Comparison of ENCODE assay signal across 8 cellular contexts in genomic region chr9:100426532-100427365, GRCh38. TPM values are rescaled to one million over a fixed set of nuclear protein-coding genes. Genes with fewer than 3 reads are reported as not detected.
DNase-seq lines count a peak whose midpoint lies in the region; ATAC-seq and TF ChIP-seq lines count a peak whose summit lies in the region.

Gene MSANTD3, plus strand, starts transcription at chr9:100427143. Its CDS starts 14,796 bp downstream, at chr9:100441939.

- H3K4me1 Mint-ChIP-seq in Caco-2 (ENCODE audit: low read depth, unreplicated experiment), result peaks cover 37% of the 10 kb centered on the region

- intact Hi-C loops in Caco-2 (cut with micrococcal nuclease; ENCODE audit: unreplicated experiment), result loop anchor here (1.0 to 5.0 kb wide), 5 partner anchors 12 to 169 kb away; partner anchors contain the start of genes TEX10 and TMEFF1
- intact Hi-C loops in Panc1 (cut with micrococcal nuclease; ENCODE audit: unreplicated experiment), result loop anchor here (5.0 kb wide), 1 partner anchor 74 kb away; the partner anchor contains the start of gene TEX10

- peak within 1 kb of the TSS; percentile 96 for H3K4me2 ChIP-seq in neural cell (ENCODE audit: low read length)

- H3K27ac ChIP-seq in HL-60 (replicated peaks), result peak within 1 kb of the TSS; percentile 71
- peak within 1 kb of the TSS; percentile 94 for H3K27ac ChIP-seq in Panc1 (ENCODE audit: low read length)
- H3K27ac ChIP-seq in neural cell (ENCODE audit: low read length), result peak within 1 kb of the TSS; percentile 94
- H3K27ac ChIP-seq in substantia nigra (ENCODE audit: low read depth, low read length, poor library complexity, severe bottlenecking), result peak within 1 kb of the TSS; percentile 68

- peaks cover 40% of the 10 kb centered on the region for H3K79me2 ChIP-seq in neural cell (replicated peaks; ENCODE audit: insufficient read depth, low read length)

- H3K9me3 Mint-ChIP-seq in Caco-2 (ENCODE audit: unreplicated experiment), result no peaks in the 10 kb centered on the region

- H3K27me3 ChIP-seq in Caco-2 (replicated peaks; ENCODE audit: control insufficient read depth, insufficient read depth, low read length) (no peaks in the 10 kb centered on the region), HL-60 (ENCODE audit: insufficient read depth, poor library complexity, severe bottlenecking) (no peaks in the 10 kb centered on the region), Panc1 (ENCODE audit: control insufficient read depth, insufficient read depth, low read length) (no peaks in the 10 kb centered on the region), neural cell (ENCODE audit: insufficient read depth, low read depth, low read length) (no peaks in the 10 kb centered on the region)

- no peak for TF ChIP-seq CTCF in Caco-2 (IDR thresholded peaks at IDR 0.05; ENCODE audit: insufficient read depth in 1 of 2, low read depth in 1 of 2, low read length in 1 of 2, severe bottlenecking in 1 of 2, unreplicated experiment in 1 of 2)
- TF ChIP-seq CTCF in HL-60 (IDR thresholded peaks at IDR 0.05; ENCODE audit: insufficient read depth, low read length), result no peak
- 0 out of 2 replicates have a peak, but pooled peaks have one; percentile 16 for TF ChIP-seq CTCF in Panc1 (IDR thresholded peaks at IDR 0.05)
- TF ChIP-seq CTCF in foreskin fibroblast (IDR thresholded peaks at IDR 0.05; ENCODE audit: low read depth, low read length), result no peak
- TF ChIP-seq CTCF in neural cell (IDR thresholded peaks at IDR 0.05; ENCODE audit: poor library complexity, severe bottlenecking), result peak; percentile 24

- ATAC-seq in GM19467 (IDR thresholded peaks at IDR 0.05; ENCODE audit: unreplicated experiment) (peak; percentile 72), Panc1 (peak; percentile 84)

- H3K9ac ChIP-seq in neural cell (ENCODE audit: low read length), result peak within 1 kb of the TSS; percentile 94

- no peaks in the 10 kb centered on the region for H4K20me1 ChIP-seq in neural cell (ENCODE audit: insufficient read depth)

- TSS peak; percentile 95 for BruUV-seq in Caco-2 (replicated peaks; lab: Mats Ljungman, UMichigan)
- BruUV-seq in Panc1 (replicated peaks; lab: Mats Ljungman, UMichigan), result TSS peak; percentile 97

- peaks cover 5% of the 10 kb centered on the region for H3F3A ChIP-seq in neural cell (ENCODE audit: insufficient read depth, low read length, poor library complexity, severe bottlenecking)

- H3K36me3 Mint-ChIP-seq in Caco-2 (ENCODE audit: insufficient read depth, unreplicated experiment), result peaks cover 22% of the 10 kb centered on the region

- peak; percentile 69 to 84 for DNase-seq in Caco-2
- peak in 1 of 2 experiments; percentile 39 for DNase-seq in HL-60 (ENCODE audit: low read depth in 1 of 2, low spot score in 1 of 2)
- no peak for DNase-seq in Panc1 (ENCODE audit: low read depth, low spot score)
- DNase-seq in activated gamma-delta T cell treated with Interleukin-2 at 50 U/mL for 16 hours, result peak; percentile 53
- DNase-seq in foreskin fibroblast, result peak; percentile 75 to 84
- DNase-seq in substantia nigra (lab: John Stamatoyannopoulos, UW), result peak in 38 of 49 donors; percentile 4 to 83 (median 44)

- H3K4me1 ChIP-seq in Caco-2 (peaks cover 20% of the 10 kb centered on the region), Panc1 (ENCODE audit: control insufficient read depth, insufficient read depth, low read length) (peaks cover 20% of the 10 kb centered on the region)

- H2AFZ ChIP-seq in neural cell (ENCODE audit: low read depth, low read length), result peak within 1 kb of the TSS; percentile 88

- CTCF ChIA-PET in Caco-2 (lab: Charles Lee) (interaction anchor here (0.6 to 1.0 kb wide), 4 partner anchors 46 to 1446 kb away, joined by 3 to 5 read pairs (median 4); partner anchors contain the start of gene TMEFF1), Panc1 (lab: Charles Lee) (no interaction called here)

- peak within 1 kb of the TSS; percentile 99 for H3K4me3 Mint-ChIP-seq in Caco-2 (ENCODE audit: unreplicated experiment)

- H3K9me3 ChIP-seq in Caco-2, result no peaks in the 10 kb centered on the region
- no peaks in the 10 kb centered on the region for H3K9me3 ChIP-seq in Panc1 (ENCODE audit: control insufficient read depth, insufficient read depth, low read depth, low read length)
- H3K9me3 ChIP-seq in neural cell (ENCODE audit: low read length), result no peaks in the 10 kb centered on the region

- no peak for TF ChIP-seq RAD21 in neural cell (conservative IDR thresholded peaks at IDR 0.05)

- no peaks in the 10 kb centered on the region for H3K9me2 ChIP-seq in neural cell (ENCODE audit: insufficient read depth, low read length)

- peak within 1 kb of the TSS; percentile 99 for H3K27ac Mint-ChIP-seq in Caco-2 (ENCODE audit: unreplicated experiment)

- POLR2A ChIA-PET in Caco-2 (lab: Charles Lee) (interaction anchor here (0.7 to 1.5 kb wide), 3 partner anchors 15 to 363 kb away, joined by 3 to 12 read pairs (median 3); partner anchors contain the start of gene TMEFF1), Panc1 (lab: Charles Lee) (interaction anchor here (0.7 kb wide), 1 partner anchor 160 kb away, joined by 8 read pairs; no protein-coding TSS in a partner anchor)

- no peaks in the 10 kb centered on the region for H3K27me3 Mint-ChIP-seq in Caco-2 (ENCODE audit: insufficient read depth, unreplicated experiment)

- in situ Hi-C loops in Panc1 (cut with HindIII; ENCODE audit: low pct_unique_long_range_greater_than_20kb, low sequenced_read_pairs), result no loop called here

- H3K4me3 ChIP-seq in Caco-2 (ENCODE audit: low read depth, low read length) (peak within 1 kb of the TSS; percentile 63), HL-60 (replicated peaks; ENCODE audit: insufficient read depth, low read length) (peak within 1 kb of the TSS; percentile 78), Panc1 (ENCODE audit: low read depth in 2 of 2, low read length in 2 of 2) (peak within 1 kb of the TSS; percentile 72 to 90), foreskin fibroblast (ENCODE audit: low read depth in 1 of 2, low read length in 2 of 2) (peak within 1 kb of the TSS; percentile 58 to 68), neural cell (ENCODE audit: low read length) (peak within 1 kb of the TSS; percentile 89)

- no peaks in the 10 kb centered on the region for H3K36me3 ChIP-seq in Caco-2 (ENCODE audit: control insufficient read depth, insufficient read depth, low read length)
- H3K36me3 ChIP-seq in Panc1 (ENCODE audit: control insufficient read depth, insufficient read depth, low read length), result no peaks in the 10 kb centered on the region
- H3K36me3 ChIP-seq in neural cell (ENCODE audit: insufficient read depth, low read length), result no peaks in the 10 kb centered on the region

- no peak for TF ChIP-seq EP300 in neural cell (conservative IDR thresholded peaks at IDR 0.05; ENCODE audit: poor library complexity, severe bottlenecking)

TF ChIP-seq in neural cell, 6 proteins besides CTCF, POLR2A, EP300 and RAD21:
- TF ChIP-seq EZH2 (IDR thresholded peaks at IDR 0.05; ENCODE audit: borderline replicate concordance, insufficient read depth, low read length, poor library complexity, severe bottlenecking) (no peak), REST (IDR thresholded peaks at IDR 0.05; ENCODE audit: borderline replicate concordance) (no peak), TAF1 (IDR thresholded peaks at IDR 0.05; ENCODE audit: low read depth) (no peak), POLR2AphosphoS5 (IDR thresholded peaks at IDR 0.05) (peak; percentile 6), MXI1 (conservative IDR thresholded peaks at IDR 0.05; ENCODE audit: poor library complexity, severe bottlenecking) (peak; percentile 45)

RNA-seq across cellular contexts. Expression of gene MSANTD3, which starts in this region (rescaled TPM):
- total RNA-seq in Caco-2 (2022), result 25.9 and 27.7 TPM in 2 replicates
- total RNA-seq in Panc1 (2021; ENCODE audit: unreplicated experiment), result 58.7 TPM
- 29.3 TPM for polyA plus RNA-seq in Panc1 (2012; ENCODE audit: insufficient read length)
- 82.6 and 88.8 TPM in 2 replicates for polyA plus RNA-seq in neural cell
- polyA minus RNA-seq in neural cell, result 99.1 and 115 TPM in 2 replicates

Comparison
In these comparisons a context has a peak if more than half of its experiments do, and no peak if none do; other contexts are left out.
1. CTCF ChIP-seq: peak in Panc1 (single experiment) and neural cell (single experiment); none in Caco-2 (0 of 2), HL-60 (single experiment) and foreskin fibroblast (single experiment).
2. Peak in every context shown above with its lines, with median percentiles within 50 percentile points of each other: H3K4me3 ChIP-seq and H3K27ac ChIP-seq.